ENCODE assay signal across 24 cellular contexts in the genomic region with DNA sequence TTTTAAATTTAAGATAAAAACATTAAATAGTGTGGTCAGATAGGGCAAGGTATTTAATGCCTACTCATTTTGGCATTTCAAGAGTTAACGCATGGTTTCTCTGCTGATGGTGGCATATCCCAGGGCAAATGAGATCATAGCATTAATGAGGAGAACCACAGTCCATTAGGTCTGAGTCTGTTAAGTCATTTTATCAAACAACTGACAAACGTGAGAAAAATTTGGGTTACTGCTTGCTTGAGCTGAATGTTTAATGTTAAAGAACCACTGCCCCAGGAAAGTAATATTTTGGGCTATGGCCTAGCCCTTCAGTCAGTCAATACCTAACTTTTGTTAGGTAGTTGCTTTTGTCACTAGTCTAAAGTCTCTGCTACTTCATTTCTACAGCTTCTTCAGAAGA. TPM values are rescaled to one million over a fixed set of nuclear protein-coding genes. Genes with fewer than 3 reads are reported as not detected.
"Had no signal": no experiment of that assay in that cellular context is flagged by ENCODE, and none has a peak within 500 bp of the region (broad histone marks: within the 10 kb centered on the region; RNA-seq: fewer than 3 reads in every experiment).

No MANE protein-coding gene starts in this region.

- DNase-seq: activated B cell treated with CpG ODN at 0.5 μM for 24 hours; activated CD4-positive, alpha-beta T cell treated with anti-CD3 and anti-CD28 coated beads for 1 hour; activated CD4-positive, alpha-beta T cell treated with anti-CD3 and anti-CD28 coated beads, Interleukin-2, amount 10 ng/mL, durations not matched to agents 24 days and 14 days; activated CD4-positive, alpha-beta T cell treated with anti-CD3 and anti-CD28 coated beads, Interleukin-2, amount 50 U/mL, for 48 hours; activated gamma-delta T cell; activated naive CD4-positive, alpha-beta T cell treated with anti-CD3 and anti-CD28 coated beads for 36 hours; activated T-cell treated with anti-CD3 and anti-CD28 coated beads, Interleukin-2, amount 50 U/mL, for 48 hours; amygdala; Karpas-422; NCI-H1092; NCI-H1417; NCI-H2029; NCI-H2107; NCI-H2171 treated with DMSO at 0.1 percent for 48 hours; NCI-H345; NCI-H510A; NCI-H526 treated with DMSO at 0.1 percent for 48 hours; NCI-H82; Peyer's patch; SHP77 treated with DMSO at 0.1 percent for 48 hours; T-helper 17 cell; T-helper 9 cell had no signal

- H3K4me3 ChIP-seq: Peyer's patch had no signal

RNA-seq across cellular contexts. Expression of gene SLC2A2, which starts 37.9 kb away (rescaled TPM):
- total RNA-seq: activated B cell treated with CpG ODN at 0.5 μM for 24 hours; activated CD4-positive, alpha-beta T cell treated with anti-CD3 and anti-CD28 coated beads, Interleukin-2, amount 10 ng/mL, durations not matched to agents 24 days and 14 days; activated naive CD4-positive, alpha-beta T cell treated with anti-CD3 and anti-CD28 coated beads for 36 hours; activated T-helper 17 cell treated with anti-CD3 and anti-CD28 coated beads, Interleukin-2, amount 50 U/mL, for 72 hours; cardiac septum; T-helper 17 cell had no signal
